In genomic region chr3:87088984-87089841, GRCh38 we compare ENCODE assay signal across 8 cellular contexts.
DNase-seq lines count a peak whose midpoint lies in the region; ATAC-seq and TF ChIP-seq lines count a peak whose summit lies in the region.

No MANE protein-coding gene starts in this region.

- WGBS in prostate gland: 5% methylated on average over 41 of the region's 41 CpGs

- H3K9me3 ChIP-seq in prostate gland: no peaks in the 10 kb centered on the region

- H3K4me1 ChIP-seq in prostate gland (replicated peaks): no peaks in the 10 kb centered on the region

- H3K4me3 Mint-ChIP-seq in activated T-cell treated with anti-CD3 and anti-CD28 coated beads, Interleukin-2, amount 50 U/mL, for 72 hours: peak overlapping the region; percentile 83 to 84

- TF ChIP-seq CTCF in GM06990 (IDR thresholded peaks at IDR 0.05; ENCODE audit: insufficient read depth, low read length, poor library complexity, severe bottlenecking): no peak
- no peak for TF ChIP-seq CTCF in prostate gland (IDR thresholded peaks at IDR 0.05)

- peak overlapping the region; percentile 44 for H3K4me3 ChIP-seq in GM06990 (replicated peaks; ENCODE audit: low read depth, low read length)
- peak overlapping the region; percentile 45 to 50 for H3K4me3 ChIP-seq in prostate gland

- no peaks in the 10 kb centered on the region for H3K9me3 Mint-ChIP-seq in activated T-cell treated with anti-CD3 and anti-CD28 coated beads, Interleukin-2, amount 50 U/mL, for 72 hours

- peaks cover 0 to 3% of the 10 kb centered on the region in 2 donors for H3K36me3 Mint-ChIP-seq in activated T-cell treated with anti-CD3 and anti-CD28 coated beads, Interleukin-2, amount 50 U/mL, for 72 hours (ENCODE audit: insufficient read depth in 2 of 2)

- peaks cover 16% of the 10 kb centered on the region for H3K4me1 Mint-ChIP-seq in activated T-cell treated with anti-CD3 and anti-CD28 coated beads, Interleukin-2, amount 50 U/mL, for 72 hours (ENCODE audit: low read depth)

- peak; percentile 64 for ATAC-seq in GM21619 (IDR thresholded peaks at IDR 0.05; ENCODE audit: unreplicated experiment)
- ATAC-seq in activated T-cell treated with anti-CD3 and anti-CD28 coated beads, Interleukin-2, amount 50 U/mL, for 72 hours (replicated peaks in 1 of 2): peak; percentile 67 to 70

- peaks cover 9% of the 10 kb centered on the region for H3K27me3 Mint-ChIP-seq in activated T-cell treated with anti-CD3 and anti-CD28 coated beads, Interleukin-2, amount 50 U/mL, for 72 hours (ENCODE audit: low read depth)

- no peaks in the 10 kb centered on the region for H3K36me3 ChIP-seq in GM06990 (ENCODE audit: control insufficient read depth, insufficient read depth, low read length)
- no peaks in the 10 kb centered on the region for H3K36me3 ChIP-seq in prostate gland

- peak; percentile 22 for DNase-seq in GM06990 (ENCODE audit: extremely low read depth, insufficient read length)
- DNase-seq in Kasumi-1 (lab: John Stamatoyannopoulos, UW): peak; percentile 88 to 96
- DNase-seq in activated T-cell treated with anti-CD3 and anti-CD28 coated beads, Interleukin-2, amount 50 U/mL, for 72 hours: peak; percentile 8 to 10
- DNase-seq in glomerular visceral epithelial cell (ENCODE audit: extremely low spot score): peak; percentile 2
- peak; percentile 46 for DNase-seq in prostate gland (ENCODE audit: low spot score)
- no peak for DNase-seq in effector CD8-positive, alpha-beta T cell (lab: John Stamatoyannopoulos, UW)
- no peak for DNase-seq in NK-92 treated with Interleukin-12 subunit alpha and Interleukin-12 subunit beta, amount 100 ng/mL, for 24 hours (lab: John Stamatoyannopoulos, UW)

- peak overlapping the region; percentile 54 for H3K27ac Mint-ChIP-seq in activated T-cell treated with anti-CD3 and anti-CD28 coated beads, Interleukin-2, amount 50 U/mL, for 72 hours

- peak overlapping the region; percentile 75 to 87 for H3K27ac ChIP-seq in prostate gland

- TF ChIP-seq POLR2A in prostate gland (IDR thresholded peaks at IDR 0.05): no peak

- intact Hi-C loops in prostate gland (cut with DNase I): no loop called here

- H3K27me3 ChIP-seq in GM06990 (replicated peaks; ENCODE audit: control insufficient read depth, insufficient read depth, low read length): no peaks in the 10 kb centered on the region
- H3K27me3 ChIP-seq in prostate gland (replicated peaks; ENCODE audit: insufficient read depth): no peaks in the 10 kb centered on the region

Comparison
In these comparisons a context has a peak if more than half of its experiments do, and no peak if none do; other contexts are left out.
1. DNase-seq: peak in GM06990 (single experiment), Kasumi-1 (2 of 2), activated T-cell treated with anti-CD3 and anti-CD28 coated beads, Interleukin-2, amount 50 U/mL, for 72 hours (2 of 2), glomerular visceral epithelial cell (single experiment) and prostate gland (single experiment); none in effector CD8-positive, alpha-beta T cell (single experiment) and NK-92 treated with Interleukin-12 subunit alpha and Interleukin-12 subunit beta, amount 100 ng/mL, for 24 hours (single experiment).